In the genomic region with DNA sequence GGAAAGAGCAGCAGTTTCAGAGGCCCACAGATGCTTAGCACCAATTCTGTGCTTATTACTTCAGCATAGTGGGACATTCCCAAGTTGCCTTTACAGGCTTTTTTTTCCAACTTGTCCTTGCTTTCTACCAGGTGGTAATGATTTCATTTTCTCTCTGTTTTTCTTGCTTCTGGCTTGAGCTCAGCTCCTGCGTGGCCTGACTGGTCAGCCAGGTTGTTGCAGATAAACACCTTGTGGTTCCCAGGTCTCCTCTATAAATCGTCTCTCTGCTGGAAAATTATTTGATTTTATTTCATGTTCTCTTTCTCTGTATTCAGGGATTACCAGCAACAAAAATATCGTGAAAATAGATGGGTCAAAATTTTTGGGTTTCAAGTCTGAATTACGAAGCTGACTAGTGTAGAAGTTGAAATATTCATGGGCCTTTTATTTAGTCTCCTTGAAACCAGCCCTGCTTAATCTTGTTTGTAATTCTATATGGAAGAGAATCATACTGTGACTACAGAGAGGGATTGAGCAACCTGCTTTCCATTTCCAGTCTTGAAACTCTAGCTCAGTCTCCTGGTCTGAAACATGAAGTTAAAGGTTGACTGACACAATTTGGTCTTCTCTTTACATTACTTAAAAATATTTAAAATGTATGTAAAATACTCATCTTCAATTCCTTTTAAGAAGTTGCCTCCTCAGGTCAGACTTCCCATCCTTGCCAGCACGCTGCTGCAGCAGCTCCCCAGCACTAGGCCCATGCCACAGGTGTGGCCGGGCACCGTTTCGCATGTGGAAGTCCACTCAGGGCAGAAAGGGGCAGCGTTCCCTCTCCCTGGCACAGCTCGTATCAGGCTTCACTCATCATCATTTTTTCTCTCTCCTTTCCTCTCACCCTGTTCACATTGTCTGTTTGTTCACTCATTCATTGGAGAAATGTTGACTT, we compare ENCODE assay signal across 22 cellular contexts. TPM values are rescaled to one million over a fixed set of nuclear protein-coding genes. Genes with fewer than 3 reads are reported as not detected.
DNase-seq lines count a peak whose midpoint lies in the region; ATAC-seq, FAIRE-seq and TF ChIP-seq lines count a peak whose summit lies in the region.
"Had no signal": no experiment of that assay in that cellular context is flagged by ENCODE, and none has a peak within 500 bp of the region (broad histone marks: within the 10 kb centered on the region; RNA-seq: fewer than 3 reads in every experiment).

No MANE protein-coding gene starts in this region.

- H3K4me1 ChIP-seq in heart right ventricle (peaks cover 2 to 59% (median 38%) of the 10 kb centered on the region in 9 donors), mesenchymal stem cell (ENCODE audit: control insufficient read depth, insufficient read depth, low read depth, low read length) (peaks cover 5% of the 10 kb centered on the region), transverse colon (peaks cover 7 to 32% (median 10%) of the 10 kb centered on the region in 4 donors)
- H3K4me1 ChIP-seq: SJCRH30, uterus had no signal

- H2AFZ ChIP-seq in mesenchymal stem cell (ENCODE audit: low read depth, low read length) = no peak overlapping the region

- no peak overlapping the region for H3K4me3 ChIP-seq in heart right ventricle
- H3K4me3 ChIP-seq in bronchial epithelial cell (ENCODE audit: low read depth, low read length) = no peak overlapping the region
- peak overlapping the region in 1 of 2 experiments; percentile 29 for H3K4me3 ChIP-seq in mesenchymal stem cell (ENCODE audit: insufficient read depth in 1 of 2, low read depth in 1 of 2, low read length in 2 of 2)
- no peak overlapping the region for H3K4me3 ChIP-seq in transverse colon
- H3K4me3 ChIP-seq: SJCRH30, uterus had no signal

- H4K91ac ChIP-seq in mesenchymal stem cell (ENCODE audit: low read length) = no peak overlapping the region

- H3K4me2 ChIP-seq in mesenchymal stem cell (ENCODE audit: low read length, poor library complexity, severe bottlenecking) = no peak overlapping the region

- no peak for FAIRE-seq in bronchial epithelial cell (lab: Jason Lieb, UNC)

- H3K4ac ChIP-seq in mesenchymal stem cell (ENCODE audit: low read depth in 1 of 2, low read length in 2 of 2) = no peak overlapping the region

- intact Hi-C loops in heart right ventricle (cut with DNase I) = loop anchor here in 1 of 10 donors (5.0 kb wide), 1 partner anchor 38 kb away; no protein-coding TSS in a partner anchor
- intact Hi-C loops in cardiac septum (cut with DNase I) = no loop called here
- intact Hi-C loops in transverse colon (cut with DNase I; ENCODE audit: low total_unique reads) = loop anchor here (2.0 kb wide), 1 partner anchor 77 kb away; no protein-coding TSS in a partner anchor

- 70 to 78% methylated on average over 10 of the region's 10 CpGs for WGBS in heart right ventricle, 2 donors
- 62% methylated on average over 10 of the region's 10 CpGs for WGBS in mesenchymal stem cell
- WGBS in transverse colon (ENCODE audit: low coverage in 1 of 2), 2 donors = 68 to 73% methylated on average over 10 of the region's 10 CpGs

- H2BK12ac ChIP-seq in mesenchymal stem cell (ENCODE audit: low read length in 2 of 2) = no peak overlapping the region

- no peak overlapping the region for H2BK120ac ChIP-seq in mesenchymal stem cell (ENCODE audit: low read depth, low read length)

- in situ Hi-C loops in transverse colon (cut with MboI; ENCODE audit: low pct_ligation_motif_present in 1 of 4, low pct_unique_long_range_greater_than_20kb in 1 of 4, low sequenced_read_pairs in 3 of 4) = no loop called here

- TF ChIP-seq CTCF in heart right ventricle (IDR thresholded peaks at IDR 0.05) = no peak
- TF ChIP-seq CTCF in bronchial epithelial cell (IDR thresholded peaks at IDR 0.05; ENCODE audit: insufficient read depth, low read length, severe bottlenecking) = no peak
- no peak for TF ChIP-seq CTCF in transverse colon (IDR thresholded peaks at IDR 0.05)

- H3K9me3 ChIP-seq in heart right ventricle = no peaks in the 10 kb centered on the region
- no peaks in the 10 kb centered on the region for H3K9me3 ChIP-seq in mesenchymal stem cell (ENCODE audit: control insufficient read depth, low read length)
- H3K9me3 ChIP-seq in transverse colon = no peaks in the 10 kb centered on the region
- H3K9me3 ChIP-seq: SJCRH30, uterus had no signal

- H3K23ac ChIP-seq in mesenchymal stem cell (ENCODE audit: low read length in 2 of 2) = no peak overlapping the region

- no peak overlapping the region for H3K9ac ChIP-seq in mesenchymal stem cell (ENCODE audit: low read length)

- H3K79me1 ChIP-seq in mesenchymal stem cell (replicated peaks; ENCODE audit: low read length, poor library complexity, severe bottlenecking) = peaks cover 37% of the 10 kb centered on the region

- H3K27me3 ChIP-seq in heart right ventricle (peaks cover 0 to 4% (median 0%) of the 10 kb centered on the region in 7 donors), bronchial epithelial cell (ENCODE audit: control insufficient read depth, insufficient read depth, low read length) (no peaks in the 10 kb centered on the region), mesenchymal stem cell (ENCODE audit: control insufficient read depth in 1 of 2, insufficient read depth in 1 of 2, low read length in 2 of 2) (no peaks in the 10 kb centered on the region), transverse colon (no peaks in the 10 kb centered on the region)
- H3K27me3 ChIP-seq: SJCRH30, uterus had no signal

- no peak overlapping the region for H4K8ac ChIP-seq in mesenchymal stem cell (ENCODE audit: low read length)

- H3K36me3 ChIP-seq in heart right ventricle (peaks cover 0 to 19% (median 0%) of the 10 kb centered on the region in 9 donors), bronchial epithelial cell (ENCODE audit: control insufficient read depth, insufficient read depth, low read length) (no peaks in the 10 kb centered on the region), mesenchymal stem cell (ENCODE audit: control insufficient read depth in 1 of 2, insufficient read depth in 2 of 2, low read depth in 1 of 2, low read length in 2 of 2) (peaks cover 0 to 7% of the 10 kb centered on the region in 2 experiments), transverse colon (no peaks in the 10 kb centered on the region)
- H3K36me3 ChIP-seq: SJCRH30, uterus had no signal

- ATAC-seq in heart right ventricle (no peak), HG02759 (IDR thresholded peaks at IDR 0.05; ENCODE audit: unreplicated experiment) (no peak)
- ATAC-seq: CD8-positive, alpha-beta T cell had no signal

- H3K14ac ChIP-seq in mesenchymal stem cell (ENCODE audit: low read length in 2 of 2) = no peak overlapping the region

- H3K27ac ChIP-seq in heart right ventricle (peak overlapping the region in 6 of 10 donors; percentile 15 to 69 (median 32)), mesenchymal stem cell (ENCODE audit: low read length, poor library complexity, severe bottlenecking) (no peak overlapping the region), transverse colon (peak overlapping the region in 3 of 4 donors; percentile 9 to 98 (median 18))
- H3K27ac ChIP-seq: SJCRH30, uterus had no signal

- no peak overlapping the region for H2BK5ac ChIP-seq in mesenchymal stem cell (ENCODE audit: low read depth, low read length, poor library complexity, severe bottlenecking)

- TF ChIP-seq EP300 in transverse colon (IDR thresholded peaks at IDR 0.05; ENCODE audit: low read depth) = no peak

- TF ChIP-seq POLR2A in transverse colon (IDR thresholded peaks at IDR 0.05) = no peak

- peak overlapping the region; percentile 74 for H2BK15ac ChIP-seq in mesenchymal stem cell (ENCODE audit: low read depth, poor library complexity, severe bottlenecking)

- DNase-seq in heart right ventricle (no peak), cardiac septum (ENCODE audit: low spot score) (no peak), bronchial epithelial cell (ENCODE audit: low read depth) (peak; percentile 66), mesenchymal stem cell (peak; percentile 47), transverse colon (no peak), NCI-H446 (lab: John Stamatoyannopoulos, UW) (no peak), HPDE6-E6E7 (ENCODE audit: extremely low spot score) (no peak)
- DNase-seq: activated B cell treated with CpG ODN at 0.5 μM for 24 hours; activated gamma-delta T cell treated with Interleukin-2 at 50 U/mL for 16 hours; DMS79 treated with DMSO at 0.1 percent for 48 hours; mammary epithelial cell; naive thymus-derived CD8-positive, alpha-beta T cell; NCI-H1092; NCI-H2081; NCI-H524 treated with DMSO at 0.1 percent for 48 hours; SJCRH30; stimulated activated CD4-positive, alpha-beta T cell treated with anti-CD3 and anti-CD28 coated beads, Interleukin-15, amount 100 ng/mL, for 24 hours; stimulated activated naive CD4-positive, alpha-beta T cell; T-helper 17 cell; uterus had no signal

- H3K18ac ChIP-seq in mesenchymal stem cell (ENCODE audit: low read depth in 1 of 2, low read length in 2 of 2) = no peak overlapping the region

- no peak overlapping the region for H2AK5ac ChIP-seq in mesenchymal stem cell (ENCODE audit: low read length, severe bottlenecking)

RNA-seq across cellular contexts. Expression of gene DUSP22, which starts 7.0 kb away (rescaled TPM):
- total RNA-seq in heart right ventricle (10 to 100 TPM; 43.4 to 70.4 (median 52.5) TPM), cardiac septum (49.2 TPM), bronchial epithelial cell (33.7 and 42.0 TPM in 2 replicates), transverse colon (100 to 1,000 TPM in 1 of 4 donors, 10 to 100 TPM in 3; 35.4 to 213 (median 49.5) TPM)
- polyA plus RNA-seq in heart right ventricle = 10 to 100 TPM; 32.0 to 37.1 TPM
- 27.0 TPM for polyA plus RNA-seq in mesenchymal stem cell (2013, experiment 1 of 2)
- polyA plus RNA-seq in mesenchymal stem cell (2013, experiment 2 of 2) = 27.3 TPM

Comparison
In these comparisons a context has a peak if more than half of its experiments do, and no peak if none do; other contexts are left out.
1. DNase-seq: peak in bronchial epithelial cell (single experiment) and mesenchymal stem cell (single experiment); none in heart right ventricle (0 of 2), cardiac septum (single experiment), transverse colon (single experiment), NCI-H446 (0 of 2) and HPDE6-E6E7 (single experiment).